Comparison of ENCODE assay signal across 1 cellular context in the genomic region with DNA sequence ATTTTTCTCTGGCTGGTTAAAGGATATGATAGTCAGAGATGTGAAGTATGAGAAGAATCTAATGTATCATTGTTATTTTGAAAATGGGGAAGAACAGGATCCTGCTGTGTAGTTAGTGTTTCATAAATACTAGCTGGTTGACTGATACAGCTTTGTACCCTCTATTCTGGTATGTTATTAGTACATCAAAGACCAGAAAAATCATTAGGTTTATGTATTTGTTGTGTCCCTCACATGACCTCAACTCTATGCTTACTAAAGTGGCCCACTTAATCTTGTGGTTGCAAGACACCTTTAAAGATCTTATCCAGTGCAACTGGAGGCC.
TF ChIP-seq lines count a peak whose summit lies in the region.

No MANE protein-coding gene starts in this region.

TF ChIP-seq in IMR-90, 13 proteins besides CTCF, POLR2A, EP300 and RAD21:
- TF ChIP-seq CEBPB (IDR thresholded peaks at IDR 0.05; ENCODE audit: low read depth, low read length) (no peak), MAZ (IDR thresholded peaks at IDR 0.05; ENCODE audit: borderline replicate concordance, low read depth, low read length) (no peak), CHD1 (IDR thresholded peaks at IDR 0.05; ENCODE audit: low read depth, low read length) (no peak), FOS (IDR thresholded peaks at IDR 0.05; ENCODE audit: low read depth, low read length) (no peak), NFE2L2 (IDR thresholded peaks at IDR 0.05; ENCODE audit: low read depth, low read length) (no peak), MXI1 (IDR thresholded peaks at IDR 0.05; ENCODE audit: borderline replicate concordance, low read depth, low read length) (no peak), RCOR1 (IDR thresholded peaks at IDR 0.05; ENCODE audit: insufficient replicate concordance, low read length) (no peak), ELK1 (IDR thresholded peaks at IDR 0.05; ENCODE audit: borderline replicate concordance, low read depth, low read length) (no peak), RFX5 (IDR thresholded peaks at IDR 0.05; ENCODE audit: low read depth, low read length) (no peak), USF2 (IDR thresholded peaks at IDR 0.05; ENCODE audit: low read depth, low read length) (no peak), BHLHE40 (IDR thresholded peaks at IDR 0.05; ENCODE audit: low read depth, low read length) (no peak)
TF ChIP-seq in IMR-90: peak in this region for 0.
